Comparison of ENCODE assay signal across 24 cellular contexts in the genomic region with DNA sequence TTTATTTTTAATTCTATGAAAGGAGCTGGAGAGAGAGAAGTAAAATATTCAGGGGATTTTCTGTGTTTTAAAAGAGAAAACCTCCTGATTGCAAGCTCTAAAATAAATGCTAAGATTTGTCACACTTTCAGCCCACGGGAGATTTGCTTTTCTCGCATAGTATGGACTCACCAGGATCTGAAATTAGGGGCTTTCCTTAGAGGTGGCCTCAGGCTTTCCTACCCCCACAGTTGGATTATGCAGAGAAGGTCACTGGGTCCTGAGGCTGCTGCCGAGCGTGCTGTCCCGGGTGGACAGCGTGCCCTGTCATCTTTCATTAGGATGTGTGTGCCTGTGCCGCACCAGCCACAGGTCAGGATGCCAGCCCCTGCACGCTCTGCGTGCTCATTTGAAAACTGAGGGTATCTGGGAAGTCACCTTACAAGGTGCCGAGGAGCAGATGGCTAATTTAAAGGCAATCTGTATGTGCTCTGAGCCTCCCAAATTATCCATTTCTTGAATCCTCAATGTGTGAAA.
DNase-seq lines count a peak whose midpoint lies in the region; ATAC-seq and TF ChIP-seq lines count a peak whose summit lies in the region.
"Had no signal": no experiment of that assay in that cellular context is flagged by ENCODE, and none has a peak within 500 bp of the region (broad histone marks: within the 10 kb centered on the region; RNA-seq: fewer than 3 reads in every experiment).

No MANE protein-coding gene starts in this region.

- H3K4me1 Mint-ChIP-seq in activated naive CD4-positive, alpha-beta T cell treated with anti-CD3 and anti-CD28 coated beads, Interleukin-2, amount 50 U/mL, for 24 hours: peaks cover 30% of the 10 kb centered on the region
- H3K4me1 Mint-ChIP-seq in GM23338: peaks cover 9% of the 10 kb centered on the region
- peaks cover 40% of the 10 kb centered on the region for H3K4me1 Mint-ChIP-seq in activated naive CD8-positive, alpha-beta T cell treated with anti-CD3 and anti-CD28 coated beads, Interleukin-2, amount 50 U/mL, for 24 hours
- H3K4me1 Mint-ChIP-seq in T-helper 2 cell treated with Interferon-gamma antibody and Interleukin-4, amounts not matched to agents 5 μg/mL and 100 μg/mL, for 36 hours (ENCODE audit: low read depth): peaks cover 13% of the 10 kb centered on the region

- peak overlapping the region; percentile 8 for H3K27ac Mint-ChIP-seq in activated naive CD4-positive, alpha-beta T cell treated with anti-CD3 and anti-CD28 coated beads, Interleukin-2, amount 50 U/mL, for 24 hours
- H3K27ac Mint-ChIP-seq in GM23338: no peak overlapping the region
- H3K27ac Mint-ChIP-seq in activated naive CD8-positive, alpha-beta T cell treated with anti-CD3 and anti-CD28 coated beads, Interleukin-2, amount 50 U/mL, for 24 hours: peak overlapping the region; percentile 72
- no peak overlapping the region for H3K27ac Mint-ChIP-seq in T-helper 2 cell treated with Interferon-gamma antibody and Interleukin-4, amounts not matched to agents 5 μg/mL and 100 μg/mL, for 36 hours
- H3K27ac Mint-ChIP-seq: type B pancreatic cell had no signal

- ATAC-seq in GM23338: no peak
- ATAC-seq in activated naive CD8-positive, alpha-beta T cell treated with anti-CD3 and anti-CD28 coated beads, Interleukin-2, amount 50 U/mL, for 24 hours: no peak
- ATAC-seq: activated CD4-positive, CD25-positive, alpha-beta regulatory T cell treated with anti-CD3 and anti-CD28 coated beads, Interleukin-2, amount 50 U/mL, for 24 hours; esophagus mucosa; left lobe of liver; sciatic nerve had no signal

- H3K4me2 ChIP-seq in GM23338: no peak overlapping the region

- DNase-seq in activated naive CD4-positive, alpha-beta T cell treated with Interleukin-2 at 50 U/mL for 16 hours: no peak
- no peak for DNase-seq in GM23338 (ENCODE audit: low spot score)
- DNase-seq in activated naive CD8-positive, alpha-beta T cell treated with anti-CD3 and anti-CD28 coated beads, Interleukin-2, amount 50 U/mL, for 24 hours: no peak
- DNase-seq in retina: peak; percentile 50
- no peak for DNase-seq in Ammon's horn (ENCODE audit: low spot score)
- no peak for DNase-seq in T-helper 1 cell
- DNase-seq in T-helper 2 cell treated with Interferon-gamma antibody and Interleukin-4, amounts not matched to agents 5 μg/mL and 100 μg/mL, for 36 hours (ENCODE audit: low spot score): no peak
- DNase-seq: aorta, dermis blood vessel endothelial cell, DMS153, GOT3, Kasumi-1, mesendoderm, NCI-H1436, NCI-H2227 treated with DMSO at 0.1 percent for 48 hours, NCI-H526, OCI-M1, substantia nigra had no signal

- no peaks in the 10 kb centered on the region for H4K20me1 ChIP-seq in GM23338 (replicated peaks; ENCODE audit: insufficient read depth)

- H3K4me3 Mint-ChIP-seq in activated naive CD4-positive, alpha-beta T cell treated with anti-CD3 and anti-CD28 coated beads, Interleukin-2, amount 50 U/mL, for 24 hours: no peak overlapping the region
- H3K4me3 Mint-ChIP-seq in GM23338: no peak overlapping the region
- no peak overlapping the region for H3K4me3 Mint-ChIP-seq in activated naive CD8-positive, alpha-beta T cell treated with anti-CD3 and anti-CD28 coated beads, Interleukin-2, amount 50 U/mL, for 24 hours
- no peak overlapping the region for H3K4me3 Mint-ChIP-seq in T-helper 2 cell treated with Interferon-gamma antibody and Interleukin-4, amounts not matched to agents 5 μg/mL and 100 μg/mL, for 36 hours
- H3K4me3 Mint-ChIP-seq: type B pancreatic cell had no signal

- H2AFZ ChIP-seq in GM23338: no peak overlapping the region

- no peak for TF ChIP-seq CTCF in GM23338 (conservative IDR thresholded peaks at IDR 0.05; ENCODE audit: low read depth in 2 of 2)

- H3K27ac ChIP-seq in GM23338 (ENCODE audit: low read depth): 0 out of 2 replicates have a peak overlapping the region, but pooled peaks have one; percentile 7

- no peaks in the 10 kb centered on the region for H3K9me3 Mint-ChIP-seq in activated naive CD4-positive, alpha-beta T cell treated with anti-CD3 and anti-CD28 coated beads, Interleukin-2, amount 50 U/mL, for 24 hours
- no peaks in the 10 kb centered on the region for H3K9me3 Mint-ChIP-seq in GM23338
- no peaks in the 10 kb centered on the region for H3K9me3 Mint-ChIP-seq in activated naive CD8-positive, alpha-beta T cell treated with anti-CD3 and anti-CD28 coated beads, Interleukin-2, amount 50 U/mL, for 24 hours
- no peaks in the 10 kb centered on the region for H3K9me3 Mint-ChIP-seq in T-helper 2 cell treated with Interferon-gamma antibody and Interleukin-4, amounts not matched to agents 5 μg/mL and 100 μg/mL, for 36 hours
- H3K9me3 Mint-ChIP-seq: type B pancreatic cell had no signal

- no peaks in the 10 kb centered on the region for H3K4me1 ChIP-seq in GM23338 (ENCODE audit: insufficient read depth)

- H3K4me3 ChIP-seq in GM23338: no peak overlapping the region

- H3K36me3 ChIP-seq in GM23338 (ENCODE audit: insufficient read depth): no peaks in the 10 kb centered on the region

- no peaks in the 10 kb centered on the region for H3K27me3 ChIP-seq in GM23338 (ENCODE audit: insufficient read depth)

- no peaks in the 10 kb centered on the region for H3K27me3 Mint-ChIP-seq in activated naive CD4-positive, alpha-beta T cell treated with anti-CD3 and anti-CD28 coated beads, Interleukin-2, amount 50 U/mL, for 24 hours
- peaks cover 4% of the 10 kb centered on the region for H3K27me3 Mint-ChIP-seq in GM23338 (ENCODE audit: insufficient read depth, low read depth, poor library complexity)
- H3K27me3 Mint-ChIP-seq in activated naive CD8-positive, alpha-beta T cell treated with anti-CD3 and anti-CD28 coated beads, Interleukin-2, amount 50 U/mL, for 24 hours: no peaks in the 10 kb centered on the region
- H3K27me3 Mint-ChIP-seq in T-helper 2 cell treated with Interferon-gamma antibody and Interleukin-4, amounts not matched to agents 5 μg/mL and 100 μg/mL, for 36 hours (ENCODE audit: low read depth): no peaks in the 10 kb centered on the region

- no peaks in the 10 kb centered on the region for H3K79me2 ChIP-seq in GM23338 (replicated peaks; ENCODE audit: insufficient read depth)

- peaks cover 26% of the 10 kb centered on the region for H3K36me3 Mint-ChIP-seq in activated naive CD4-positive, alpha-beta T cell treated with anti-CD3 and anti-CD28 coated beads, Interleukin-2, amount 50 U/mL, for 24 hours
- H3K36me3 Mint-ChIP-seq in GM23338 (ENCODE audit: low read depth): peaks cover 7% of the 10 kb centered on the region
- H3K36me3 Mint-ChIP-seq in activated naive CD8-positive, alpha-beta T cell treated with anti-CD3 and anti-CD28 coated beads, Interleukin-2, amount 50 U/mL, for 24 hours (ENCODE audit: low read depth): peaks cover 79% of the 10 kb centered on the region
- peaks cover 75% of the 10 kb centered on the region for H3K36me3 Mint-ChIP-seq in T-helper 2 cell treated with Interferon-gamma antibody and Interleukin-4, amounts not matched to agents 5 μg/mL and 100 μg/mL, for 36 hours (ENCODE audit: low read depth)
- H3K36me3 Mint-ChIP-seq: type B pancreatic cell had no signal

- no peaks in the 10 kb centered on the region for H3F3A ChIP-seq in GM23338 (replicated peaks; ENCODE audit: low read depth)

- H3K9me2 ChIP-seq in GM23338 (ENCODE audit: insufficient read depth): no peaks in the 10 kb centered on the region

TF ChIP-seq in GM23338, 12 proteins besides CTCF, POLR2A, EP300 and RAD21 (continues in another document):
- TF ChIP-seq ZNF331 (CRISPR knock-in tag; IDR thresholded peaks at IDR 0.05; ENCODE audit: low read depth) (no peak), EZH2 (IDR thresholded peaks at IDR 0.05; ENCODE audit: low read depth, unreplicated experiment) (no peak), ZNF114 (CRISPR knock-in tag; IDR thresholded peaks at IDR 0.05) (no peak)

Comparison
In these comparisons a context has a peak if more than half of its experiments do, and no peak if none do; other contexts are left out.
1. H3K27ac Mint-ChIP-seq: peak in activated naive CD4-positive, alpha-beta T cell treated with anti-CD3 and anti-CD28 coated beads, Interleukin-2, amount 50 U/mL, for 24 hours (single experiment) and activated naive CD8-positive, alpha-beta T cell treated with anti-CD3 and anti-CD28 coated beads, Interleukin-2, amount 50 U/mL, for 24 hours (single experiment); none in GM23338 (single experiment) and T-helper 2 cell treated with Interferon-gamma antibody and Interleukin-4, amounts not matched to agents 5 μg/mL and 100 μg/mL, for 36 hours (single experiment).